ENCODE assay signal across 11 cellular contexts in the genomic region with DNA sequence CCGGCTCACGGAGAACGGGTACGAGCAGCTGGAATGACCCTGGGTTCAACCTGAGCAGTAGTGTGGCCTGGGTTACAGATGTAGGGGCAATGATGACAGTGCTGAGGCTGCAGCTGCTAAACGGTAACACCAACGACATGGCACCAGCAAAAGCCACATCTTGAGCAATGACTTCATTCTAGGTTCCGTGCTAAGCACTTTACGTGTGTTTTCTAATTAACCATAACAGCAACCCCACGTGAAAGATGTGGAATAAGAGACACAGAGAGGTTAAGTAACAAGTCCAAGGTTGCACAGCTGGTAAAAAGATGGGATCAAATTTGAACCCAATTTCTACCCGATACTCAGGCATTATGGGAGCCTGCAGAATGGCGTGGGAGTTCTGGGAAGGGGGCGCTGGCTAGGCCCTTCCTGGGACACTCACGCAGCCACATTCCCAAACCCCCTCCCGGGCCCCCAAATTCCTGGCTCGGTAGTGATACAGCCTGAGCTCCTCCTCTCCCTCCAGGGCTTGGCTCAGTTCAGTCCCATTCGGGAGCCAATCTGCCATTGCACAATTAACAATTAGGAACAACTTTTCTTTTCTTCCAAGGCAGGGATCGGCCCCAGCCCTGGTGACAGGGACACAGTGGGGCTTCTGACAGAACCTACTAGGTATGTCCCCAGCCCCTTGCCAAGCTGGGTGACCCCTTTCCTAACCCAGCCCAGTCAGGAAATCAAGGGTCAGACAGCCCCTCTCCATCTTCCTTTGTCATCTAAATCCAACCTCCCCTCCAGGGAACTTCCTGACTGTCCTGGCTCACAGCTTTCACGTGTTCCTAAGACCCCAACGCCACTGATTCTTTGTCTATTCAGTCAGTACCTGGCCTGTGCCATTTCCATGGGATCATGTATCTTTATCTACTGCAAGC. TPM values are rescaled to one million over a fixed set of nuclear protein-coding genes. Genes with fewer than 3 reads are reported as not detected.
DNase-seq lines count a peak whose midpoint lies in the region; TF ChIP-seq lines count a peak whose summit lies in the region.
"Had no signal": no experiment of that assay in that cellular context is flagged by ENCODE, and none has a peak within 500 bp of the region (broad histone marks: within the 10 kb centered on the region; RNA-seq: fewer than 3 reads in every experiment).

No MANE protein-coding gene starts in this region.

- peak overlapping the region; percentile 45 for H3K27ac ChIP-seq in endodermal cell (ENCODE audit: low read depth, low read length)
- peak overlapping the region; percentile 11 to 90 (median 48) for H3K27ac ChIP-seq in transverse colon

- intact Hi-C loops in transverse colon (cut with DNase I; ENCODE audit: low total_unique reads): no loop called here
- intact Hi-C loops in activated T-helper 2 cell treated with anti-CD3 and anti-CD28 coated beads, Interferon-gamma antibody, Interleukin-2, Interleukin-4, amounts not matched to agents 10 μg/mL and 5 μg/mL and 100 μg/mL, durations not matched to agents 14 hours and 24 hours and 36 hours (cut with micrococcal nuclease): no loop called here

- H3K4me3 Mint-ChIP-seq in endodermal cell (no peak overlapping the region), mesothelial cell of epicardium (no peak overlapping the region)
- H3K4me3 Mint-ChIP-seq in activated T-helper 2 cell treated with anti-CD3 and anti-CD28 coated beads, Interferon-gamma antibody, Interleukin-2, Interleukin-4, amounts not matched to agents 10 μg/mL and 5 μg/mL and 100 μg/mL, durations not matched to agents 14 hours and 24 hours and 36 hours (ENCODE audit: low read depth): no peak overlapping the region
- H3K4me3 Mint-ChIP-seq: T-cell had no signal

- TF ChIP-seq EP300 in transverse colon (IDR thresholded peaks at IDR 0.05; ENCODE audit: low read depth): no peak

- in situ Hi-C loops in transverse colon (cut with MboI; ENCODE audit: low pct_ligation_motif_present in 1 of 4, low pct_unique_long_range_greater_than_20kb in 1 of 4, low sequenced_read_pairs in 3 of 4): no loop called here
- in situ Hi-C loops in GM13977 (cut with MboI; ENCODE audit: low pct_unique_long_range_greater_than_20kb, low sequenced_read_pairs, unreplicated experiment): no loop called here

- H3K4me1 ChIP-seq in endodermal cell (ENCODE audit: control insufficient read depth, insufficient read depth, low read length) (peaks cover 16% of the 10 kb centered on the region), transverse colon (peaks cover 17 to 54% (median 32%) of the 10 kb centered on the region in 4 donors)

- H3K36me3 ChIP-seq in endodermal cell (ENCODE audit: control insufficient read depth, insufficient read depth, low read length) (no peaks in the 10 kb centered on the region), transverse colon (no peaks in the 10 kb centered on the region)

- H3K27me3 ChIP-seq in endodermal cell (ENCODE audit: control insufficient read depth, insufficient read depth, low read length, poor library complexity, severe bottlenecking) (no peaks in the 10 kb centered on the region), transverse colon (no peaks in the 10 kb centered on the region)

- H3K27ac Mint-ChIP-seq in endodermal cell (peak overlapping the region; percentile 76), mesothelial cell of epicardium (peak overlapping the region; percentile 68)
- H3K27ac Mint-ChIP-seq in activated T-helper 2 cell treated with anti-CD3 and anti-CD28 coated beads, Interferon-gamma antibody, Interleukin-2, Interleukin-4, amounts not matched to agents 10 μg/mL and 5 μg/mL and 100 μg/mL, durations not matched to agents 14 hours and 24 hours and 36 hours: no peak overlapping the region

- no peaks in the 10 kb centered on the region for H3K9me3 ChIP-seq in endodermal cell (ENCODE audit: control insufficient read depth, low read length)
- H3K9me3 ChIP-seq in transverse colon: no peaks in the 10 kb centered on the region

- H3K4me3 ChIP-seq in endodermal cell (ENCODE audit: low read length) (no peak overlapping the region), transverse colon (no peak overlapping the region)

- H3K9ac ChIP-seq in endodermal cell (ENCODE audit: extremely low read depth, low read length, poor library complexity, severe bottlenecking): no peak overlapping the region

- H3K27me3 Mint-ChIP-seq in endodermal cell (ENCODE audit: insufficient read depth): no peaks in the 10 kb centered on the region
- no peaks in the 10 kb centered on the region for H3K27me3 Mint-ChIP-seq in mesothelial cell of epicardium (ENCODE audit: low read depth)
- no peaks in the 10 kb centered on the region for H3K27me3 Mint-ChIP-seq in activated T-helper 2 cell treated with anti-CD3 and anti-CD28 coated beads, Interferon-gamma antibody, Interleukin-2, Interleukin-4, amounts not matched to agents 10 μg/mL and 5 μg/mL and 100 μg/mL, durations not matched to agents 14 hours and 24 hours and 36 hours (ENCODE audit: low read depth)
- H3K27me3 Mint-ChIP-seq: T-cell had no signal

- H3K36me3 Mint-ChIP-seq in endodermal cell (ENCODE audit: low read depth) (peaks cover 6% of the 10 kb centered on the region), mesothelial cell of epicardium (no peaks in the 10 kb centered on the region)
- H3K36me3 Mint-ChIP-seq in activated T-helper 2 cell treated with anti-CD3 and anti-CD28 coated beads, Interferon-gamma antibody, Interleukin-2, Interleukin-4, amounts not matched to agents 10 μg/mL and 5 μg/mL and 100 μg/mL, durations not matched to agents 14 hours and 24 hours and 36 hours (ENCODE audit: low read depth): peaks cover 27% of the 10 kb centered on the region

- peaks cover 7% of the 10 kb centered on the region for H3K9me3 Mint-ChIP-seq in endodermal cell
- no peaks in the 10 kb centered on the region for H3K9me3 Mint-ChIP-seq in mesothelial cell of epicardium
- no peaks in the 10 kb centered on the region for H3K9me3 Mint-ChIP-seq in activated T-helper 2 cell treated with anti-CD3 and anti-CD28 coated beads, Interferon-gamma antibody, Interleukin-2, Interleukin-4, amounts not matched to agents 10 μg/mL and 5 μg/mL and 100 μg/mL, durations not matched to agents 14 hours and 24 hours and 36 hours
- H3K9me3 Mint-ChIP-seq: T-cell had no signal

- WGBS in endodermal cell (ENCODE audit: insufficient coverage in 1 of 2, insufficient read length in 1 of 2), 2 experiments: 52 to 70% methylated on average over 17 to 19 of the region's 19 CpGs
- 50 to 71% methylated on average over 2 to 19 of the region's 19 CpGs for WGBS in transverse colon (ENCODE audit: low coverage in 1 of 2), 2 donors

- DNase-seq in SIG-M5 treated with dmso at 0.1 percent for 504 hours (lab: John Stamatoyannopoulos, UW; ENCODE audit: unreplicated experiment): peak; percentile 37
- DNase-seq in SIG-M5 (lab: John Stamatoyannopoulos, UW): no peak
- DNase-seq in endodermal cell: peak; percentile 66
- DNase-seq in mesothelial cell of epicardium (ENCODE audit: low spot score in 2 of 2, unreplicated experiment in 2 of 2): no peak
- DNase-seq in transverse colon: no peak
- no peak for DNase-seq in activated T-helper 2 cell treated with anti-CD3 and anti-CD28 coated beads, Interferon-gamma antibody, Interleukin-2, Interleukin-4, amounts not matched to agents 10 μg/mL and 5 μg/mL and 100 μg/mL, durations not matched to agents 14 hours and 24 hours and 36 hours (ENCODE audit: low spot score)
- no peak for DNase-seq in dermis blood vessel endothelial cell
- DNase-seq in GM13977 (ENCODE audit: low spot score): no peak
- DNase-seq: 8988T; activated CD8-positive, alpha-beta memory T cell treated with anti-CD3 and anti-CD28 coated beads, Interleukin-2, amount 50 U/mL, for 4 hours; T-cell had no signal

- H3K4me1 Mint-ChIP-seq in endodermal cell (peaks cover 40% of the 10 kb centered on the region), mesothelial cell of epicardium (peaks cover 38% of the 10 kb centered on the region)
- H3K4me1 Mint-ChIP-seq in activated T-helper 2 cell treated with anti-CD3 and anti-CD28 coated beads, Interferon-gamma antibody, Interleukin-2, Interleukin-4, amounts not matched to agents 10 μg/mL and 5 μg/mL and 100 μg/mL, durations not matched to agents 14 hours and 24 hours and 36 hours (ENCODE audit: low read depth): peaks cover 7% of the 10 kb centered on the region

- no peak for TF ChIP-seq POLR2A in transverse colon (IDR thresholded peaks at IDR 0.05)

- TF ChIP-seq CTCF in endodermal cell (conservative IDR thresholded peaks at IDR 0.05): no peak
- no peak for TF ChIP-seq CTCF in mesothelial cell of epicardium (IDR thresholded peaks at IDR 0.05; ENCODE audit: unreplicated experiment)
- TF ChIP-seq CTCF in transverse colon (IDR thresholded peaks at IDR 0.05): no peak
- no peak for TF ChIP-seq CTCF in GM13977 (IDR thresholded peaks at IDR 0.05; ENCODE audit: extremely low read depth, insufficient read depth, missing control alignments)

RNA-seq across cellular contexts. Expression of a gene that starts 23.9 kb away (rescaled TPM):
- total RNA-seq in endodermal cell (10 to 100 TPM; 47.8 to 57.9 TPM), mesothelial cell of epicardium (39.3 to 41.8 TPM (median 41.1 TPM) in 3 replicates), transverse colon (100 to 1,000 TPM in 3 of 4 donors, 10 to 100 TPM in 1; 55.9 to 149 (median 112) TPM), dermis blood vessel endothelial cell (223 and 442 TPM in 2 replicates)
- 38.8 TPM for polyA plus RNA-seq in endodermal cell (2013, experiment 1 of 2)
- polyA plus RNA-seq in endodermal cell (2013, experiment 2 of 2): 42.8 TPM
- 94.1 and 97.0 TPM in 2 replicates for total RNA-seq in activated T-helper 2 cell treated with anti-CD3 and anti-CD28 coated beads, Interferon-gamma antibody, Interleukin-2, Interleukin-4, amounts not matched to agents 10 μg/mL and 5 μg/mL and 100 μg/mL, durations not matched to agents 14 hours and 24 hours and 36 hours

Comparison
In these comparisons a context has a peak if more than half of its experiments do, and no peak if none do; other contexts are left out.
1. DNase-seq: peak in SIG-M5 treated with dmso at 0.1 percent for 504 hours (single experiment) and endodermal cell (single experiment); none in SIG-M5 (single experiment), mesothelial cell of epicardium (0 of 2), transverse colon (single experiment), activated T-helper 2 cell treated with anti-CD3 and anti-CD28 coated beads, Interferon-gamma antibody, Interleukin-2, Interleukin-4, amounts not matched to agents 10 μg/mL and 5 μg/mL and 100 μg/mL, durations not matched to agents 14 hours and 24 hours and 36 hours (single experiment), dermis blood vessel endothelial cell (single experiment) and GM13977 (single experiment).